ENCODE assay signal across 18 cellular contexts in the genomic region with DNA sequence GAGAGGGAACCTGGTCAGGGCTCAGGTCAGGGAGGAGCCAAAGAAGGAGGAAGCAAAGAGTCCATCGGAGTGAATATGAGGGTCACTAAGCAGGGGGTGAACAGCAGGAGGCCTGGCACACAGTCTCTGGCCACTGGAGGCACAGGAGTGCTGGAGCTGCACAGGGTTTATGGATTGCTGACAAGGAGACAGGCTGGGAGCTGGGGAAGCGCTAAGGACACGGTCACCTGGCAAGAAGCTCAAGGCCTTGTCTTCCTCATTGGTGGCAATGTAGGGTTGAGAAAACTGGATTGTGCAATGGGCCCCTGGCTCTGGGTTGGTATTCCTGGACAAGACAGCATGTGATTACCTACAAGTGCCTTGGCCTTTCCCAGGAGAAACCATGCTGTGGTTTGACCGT. TPM values are rescaled to one million over a fixed set of nuclear protein-coding genes. Genes with fewer than 3 reads are reported as not detected.
DNase-seq lines count a peak whose midpoint lies in the region; ATAC-seq, FAIRE-seq and TF ChIP-seq lines count a peak whose summit lies in the region.
"Had no signal": no experiment of that assay in that cellular context is flagged by ENCODE, and none has a peak within 500 bp of the region (broad histone marks: within the 10 kb centered on the region; RNA-seq: fewer than 3 reads in every experiment).

No MANE protein-coding gene starts in this region.

- H2BK120ac ChIP-seq in H1 (replicated peaks; ENCODE audit: low read depth, low read length), result no peak overlapping the region

- no peak overlapping the region for H3K18ac ChIP-seq in H1 (ENCODE audit: extremely low read depth, low read length)

- 0 out of 2 replicates have a peak overlapping the region, but pooled peaks have one; percentile 1 for H2AK5ac ChIP-seq in H1 (ENCODE audit: low read depth, low read length)

- no peaks in the 10 kb centered on the region for H3K23me2 ChIP-seq in H1 (ENCODE audit: low read depth, low read length)

- H3K56ac ChIP-seq in H1 (replicated peaks; ENCODE audit: insufficient read length, low read depth, low read length), result no peak overlapping the region

- no peak for FAIRE-seq in H1 (lab: Jason Lieb, UNC)

- CTCF ChIA-PET in HCT116 (lab: Charles Lee) (interaction anchor here (0.8 kb wide), 1 partner anchor 29 kb away, joined by 3 read pairs; the partner anchor contains the start of gene CDC25A), H1 (lab: Charles Lee; ENCODE audit: partially characterized antibody) (interaction anchor here (1.4 kb wide), 1 partner anchor 23 kb away, joined by 4 read pairs; no protein-coding TSS in a partner anchor)

- POLR2A ChIA-PET in HCT116 (lab: Charles Lee) (no interaction called here), H1 (lab: Charles Lee; ENCODE audit: partially characterized antibody) (interaction anchor here (0.6 to 1.9 kb wide), 3 partner anchors 14 to 35 kb away, joined by 3 to 4 read pairs (median 3); no protein-coding TSS in a partner anchor)

- H2BK5ac ChIP-seq in H1 (ENCODE audit: low read depth, low read length), result no peak overlapping the region

- BruUV-seq in HCT116 (replicated peaks; lab: Mats Ljungman, UMichigan), result no TSS peak

- H4K20me1 ChIP-seq in HCT116 (ENCODE audit: insufficient read depth) (no peaks in the 10 kb centered on the region), H1 (replicated peaks in 1 of 2; ENCODE audit: control insufficient read depth in 1 of 2, insufficient read depth in 2 of 2, low read length in 2 of 2) (no peaks in the 10 kb centered on the region)

- H3K9me2 ChIP-seq in HCT116 (ENCODE audit: insufficient read depth), result no peaks in the 10 kb centered on the region

- peaks cover 0 to 3% of the 10 kb centered on the region in 2 experiments; a peak in 2 of 4 replicates for H3K4me1 ChIP-seq in HCT116 (ENCODE audit: control insufficient read depth in 1 of 2, insufficient read depth in 2 of 2, low read length in 2 of 2)
- no peaks in the 10 kb centered on the region for H3K4me1 ChIP-seq in H1 (replicated peaks in 1 of 4; ENCODE audit: control insufficient read depth in 3 of 4, insufficient read depth in 4 of 4, low read length in 3 of 4)

- no peaks in the 10 kb centered on the region for H3K79me1 ChIP-seq in H1 (ENCODE audit: low read depth, low read length)

- no peak overlapping the region for H2BK15ac ChIP-seq in H1 (ENCODE audit: low read length)

- 95% methylated on average over 4 of the region's 4 CpGs; no CpG with 5 or more reads in 1 of the 2 experiments for WGBS in H1 (ENCODE audit: extremely low coverage in 1 of 2, insufficient coverage in 1 of 2, insufficient read length in 1 of 2, insufficient replicate concordance in 2 of 2, low coverage in 1 of 2, low lambda C conversion rate in 2 of 2, missing lambda C conversion rate in 1 of 2), 2 experiments

- TF ChIP-seq RAD21 in HCT116 (IDR thresholded peaks at IDR 0.05; ENCODE audit: low read depth) (no peak), Ishikawa (IDR thresholded peaks at IDR 0.05; ENCODE audit: low read depth) (no peak), H1 (IDR thresholded peaks at IDR 0.05 in 1 of 2, conservative IDR thresholded peaks at IDR 0.05 in 1 of 2; ENCODE audit: low read depth in 2 of 2, low read length in 2 of 2) (no peak)

- H2BK12ac ChIP-seq in H1 (ENCODE audit: low read depth, low read length), result no peak overlapping the region

- H3K79me2 ChIP-seq in HCT116 (ENCODE audit: insufficient read depth, low read length) (no peaks in the 10 kb centered on the region), H1 (ENCODE audit: control insufficient read depth in 1 of 2, insufficient read depth in 2 of 2, low read length in 2 of 2) (no peaks in the 10 kb centered on the region)

- TF ChIP-seq POLR2A in HCT116 (IDR thresholded peaks at IDR 0.05; ENCODE audit: borderline replicate concordance, extremely low read depth, insufficient read depth, insufficient read length) (no peak), H1 (IDR thresholded peaks at IDR 0.05; ENCODE audit: control extremely low read depth in 1 of 2, low read depth in 2 of 2, low read length in 2 of 2) (no peak)

- no peak overlapping the region for H4K5ac ChIP-seq in H1 (ENCODE audit: insufficient read length, low read depth, low read length)

- no peak overlapping the region for H3K14ac ChIP-seq in H1 (ENCODE audit: insufficient read length)

- H2AFZ ChIP-seq in HCT116 (ENCODE audit: low read depth, low read length, poor library complexity, severe bottlenecking), result no peak overlapping the region
- H2AFZ ChIP-seq in H1 (ENCODE audit: low read length), result no peak overlapping the region

- DNase-seq in HCT116 (ENCODE audit: low read depth, low spot score) (no peak), H1 (ENCODE audit: low read depth in 1 of 2, low spot score in 2 of 2) (no peak), renal cortical epithelial cell (ENCODE audit: low read depth) (peak; percentile 67), hepatic stellate cell (ENCODE audit: low spot score) (no peak), GF-D8 (lab: John Stamatoyannopoulos, UW) (no peak)
- DNase-seq: DMS79 treated with DMSO at 0.1 percent for 48 hours, H9, NCI-H1105 treated with DMSO at 0.1 percent for 48 hours, NCI-H1694, NCI-H2081 treated with DMSO at 0.1 percent for 48 hours, NCI-H510A, NCI-H82, OCI-M1, Right ventricle myocardium superior had no signal

- TF ChIP-seq EP300 in Ishikawa (IDR thresholded peaks at IDR 0.05; ENCODE audit: borderline replicate concordance) (no peak), H1 (IDR thresholded peaks at IDR 0.05; ENCODE audit: borderline replicate concordance in 1 of 2, low read depth in 2 of 2, low read length in 2 of 2) (no peak)

- no peak overlapping the region for H3K4ac ChIP-seq in H1 (replicated peaks; ENCODE audit: insufficient read length, low read depth, low read length)

- H3K9ac ChIP-seq in HCT116 (ENCODE audit: low read length), result no peak overlapping the region
- H3K9ac ChIP-seq in H1 (replicated peaks in 1 of 4; ENCODE audit: extremely low read depth in 1 of 4, low read depth in 3 of 4, low read length in 3 of 4), result no peak overlapping the region

- H3K27ac ChIP-seq in HCT116 (ENCODE audit: low read depth, low read length) (no peak overlapping the region), H1 (ENCODE audit: low read depth, low read length) (no peak overlapping the region)
- H3K27ac ChIP-seq: SK-N-MC had no signal

- no peak overlapping the region for H4K8ac ChIP-seq in H1 (ENCODE audit: extremely low read depth, insufficient read depth, low read length)

- H3K4me3 ChIP-seq in HCT116 (replicated peaks in 1 of 2; ENCODE audit: low read depth in 1 of 2, low read length in 2 of 2) (no peak overlapping the region), H1 (ENCODE audit: extremely low read depth in 1 of 4, insufficient read depth in 2 of 4, low read depth in 3 of 4, low read length in 4 of 4) (no peak overlapping the region)
- H3K4me3 ChIP-seq: SK-N-MC had no signal

- peak; percentile 81 for ATAC-seq in HCT116
- no peak for ATAC-seq in HG03354 (IDR thresholded peaks at IDR 0.05; ENCODE audit: poor library complexity, severe bottlenecking, unreplicated experiment)

- H3K27me3 ChIP-seq in HCT116 (ENCODE audit: insufficient read depth, low read length) (no peaks in the 10 kb centered on the region), H1 (replicated peaks in 1 of 4; ENCODE audit: control insufficient read depth in 3 of 4, extremely low read depth in 1 of 4, insufficient read depth in 3 of 4, low read length in 3 of 4) (0 out of 7 replicates have a peak, but pooled peaks cover 0 to 4% (median 0%) of the 10 kb centered on the region in 4 experiments)

- RAD21 ChIA-PET in HCT116 (lab: Charles Lee; ENCODE audit: low non-redundant PET in 1 of 2, low total read pairs in 2 of 2, uncharacterized antibody in 2 of 2, unreplicated experiment in 2 of 2), result no interaction called here

- no peak overlapping the region for H4K91ac ChIP-seq in H1 (replicated peaks; ENCODE audit: insufficient read length, low read length)

- no peak overlapping the region for H3K4me2 ChIP-seq in HCT116 (ENCODE audit: low read length)
- H3K4me2 ChIP-seq in H1 (ENCODE audit: insufficient read depth in 1 of 2, low read depth in 2 of 2, low read length in 2 of 2), result no peak overlapping the region

- no peak overlapping the region for H3K23ac ChIP-seq in H1 (ENCODE audit: insufficient read length)

- H3K9me3 ChIP-seq in HCT116 (ENCODE audit: control insufficient read depth in 1 of 2, insufficient read depth in 1 of 2, low read depth in 1 of 2, low read length in 2 of 2) (no peaks in the 10 kb centered on the region), H1 (ENCODE audit: insufficient read depth in 2 of 2, low read depth in 1 of 2, low read length in 1 of 2) (no peaks in the 10 kb centered on the region)

- TF ChIP-seq CTCF in HCT116 (IDR thresholded peaks at IDR 0.05 in 2 of 3, conservative IDR thresholded peaks at IDR 0.05 in 1 of 3; ENCODE audit: borderline replicate concordance in 1 of 3, insufficient read depth in 1 of 3, low read depth in 2 of 3, low read length in 2 of 3), result no peak
- TF ChIP-seq CTCF in H1 (IDR thresholded peaks at IDR 0.05; ENCODE audit: control extremely low read depth in 1 of 3, insufficient read depth in 1 of 3, low read depth in 1 of 3, low read length in 3 of 3), result no peak

- intact Hi-C loops in HCT116 (cut with micrococcal nuclease), result no loop called here

- H2BK20ac ChIP-seq in H1 (ENCODE audit: low read length), result no peak overlapping the region

- H3K36me3 ChIP-seq in HCT116 (ENCODE audit: control insufficient read depth in 1 of 2, insufficient read depth in 2 of 2, low read length in 2 of 2), result no peaks in the 10 kb centered on the region
- no peaks in the 10 kb centered on the region for H3K36me3 ChIP-seq in H1 (ENCODE audit: control insufficient read depth in 2 of 4, insufficient read depth in 4 of 4, low read length in 3 of 4)

RNA-seq across cellular contexts. Expression of gene CAMP, which starts 5.8 kb away (rescaled TPM):
- not detected for total RNA-seq in HCT116 (2021; ENCODE audit: unreplicated experiment)
- polyA plus RNA-seq in HCT116 (2012), result 0.14 and 0.35 TPM in 2 replicates
- not detected in 2 replicates for total RNA-seq in H1 (2021; fragmentation: NEBNext Ultra II Directional; extraction: Animal tissue kit (Norgen Biotek cat#: 25700))
- polyA plus RNA-seq in H1 (2011; rRNA removed), result not detected in 2 replicates
- not detected for polyA plus RNA-seq in H1 (2011; cell fraction: cytosol; rRNA removed)
- not detected for polyA plus RNA-seq in H1 (2011; cell fraction: nucleus; rRNA removed)
- not detected in 4 replicates for polyA plus RNA-seq in H1 (2012, experiment 1 of 2)
- polyA plus RNA-seq in H1 (2012, experiment 2 of 2), result not detected
- polyA plus RNA-seq in H1 (2013, experiment 1 of 2), result not detected
- polyA plus RNA-seq in H1 (2013, experiment 2 of 2), result not detected
- not detected in 2 replicates for polyA minus RNA-seq in H1 (2011; rRNA and poly(A)+ RNA removed)
- not detected for polyA minus RNA-seq in H1 (2011; cell fraction: cytosol; rRNA and poly(A)+ RNA removed)
- polyA minus RNA-seq in H1 (2011; cell fraction: nucleus; rRNA and poly(A)+ RNA removed), result not detected
- total RNA-seq in renal cortical epithelial cell, result 0.25 TPM in 1 of 2 replicates, not detected in the other
- total RNA-seq: H9, M059J, Right ventricle myocardium superior had no signal

RNA-seq across cellular contexts. Expression of gene ZNF589, which starts 23.5 kb away (rescaled TPM):
- total RNA-seq in HCT116 (2021; ENCODE audit: unreplicated experiment) (15.7 TPM), renal cortical epithelial cell (2.3 and 6.6 TPM in 2 replicates)
- 4.6 and 8.4 TPM in 2 replicates for polyA plus RNA-seq in HCT116 (2012)
- total RNA-seq in H1 (2021; fragmentation: NEBNext Ultra II Directional; extraction: Animal tissue kit (Norgen Biotek cat#: 25700)), result 106 and 113 TPM in 2 replicates
- polyA plus RNA-seq in H1 (2011; rRNA removed), result 64.7 and 65.6 TPM in 2 replicates
- polyA plus RNA-seq in H1 (2011; cell fraction: cytosol; rRNA removed), result 94.8 TPM
- polyA plus RNA-seq in H1 (2011; cell fraction: nucleus; rRNA removed), result 119 TPM
- polyA plus RNA-seq in H1 (2012, experiment 1 of 2), result 90.1 to 112 TPM (median 101 TPM) in 4 replicates
- 14.1 TPM for polyA plus RNA-seq in H1 (2012, experiment 2 of 2)
- 87.3 TPM for polyA plus RNA-seq in H1 (2013, experiment 1 of 2)
- 81.4 TPM for polyA plus RNA-seq in H1 (2013, experiment 2 of 2)
- polyA minus RNA-seq in H1 (2011; rRNA and poly(A)+ RNA removed), result 112 and 152 TPM in 2 replicates
- 48.0 TPM for polyA minus RNA-seq in H1 (2011; cell fraction: cytosol; rRNA and poly(A)+ RNA removed)
- 107 TPM for polyA minus RNA-seq in H1 (2011; cell fraction: nucleus; rRNA and poly(A)+ RNA removed)

RNA-seq across cellular contexts. Expression of gene CDC25A, which starts 29.2 kb away (rescaled TPM):
- 19.6 TPM for total RNA-seq in HCT116 (2021; ENCODE audit: unreplicated experiment)
- polyA plus RNA-seq in HCT116 (2012), result 5.2 and 5.7 TPM in 2 replicates
- total RNA-seq in H1 (2021; fragmentation: NEBNext Ultra II Directional; extraction: Animal tissue kit (Norgen Biotek cat#: 25700)), result 62.1 and 65.0 TPM in 2 replicates
- polyA plus RNA-seq in H1 (2011; rRNA removed), result 20.7 and 22.2 TPM in 2 replicates
- polyA plus RNA-seq in H1 (2011; cell fraction: cytosol; rRNA removed), result 24.8 TPM
- polyA plus RNA-seq in H1 (2011; cell fraction: nucleus; rRNA removed), result 24.2 TPM
- 42.7 to 47.8 TPM (median 46.8 TPM) in 4 replicates for polyA plus RNA-seq in H1 (2012, experiment 1 of 2)
- 34.1 TPM for polyA plus RNA-seq in H1 (2012, experiment 2 of 2)
- polyA plus RNA-seq in H1 (2013, experiment 1 of 2), result 32.1 TPM
- polyA plus RNA-seq in H1 (2013, experiment 2 of 2), result 32.0 TPM
- polyA minus RNA-seq in H1 (2011; rRNA and poly(A)+ RNA removed), result 52.1 and 67.6 TPM in 2 replicates
- 57.9 TPM for polyA minus RNA-seq in H1 (2011; cell fraction: cytosol; rRNA and poly(A)+ RNA removed)
- 39.8 TPM for polyA minus RNA-seq in H1 (2011; cell fraction: nucleus; rRNA and poly(A)+ RNA removed)
- total RNA-seq in renal cortical epithelial cell, result 3.2 and 7.3 TPM in 2 replicates
